23 cellular contexts compared by ENCODE assay signal in the genomic region with DNA sequence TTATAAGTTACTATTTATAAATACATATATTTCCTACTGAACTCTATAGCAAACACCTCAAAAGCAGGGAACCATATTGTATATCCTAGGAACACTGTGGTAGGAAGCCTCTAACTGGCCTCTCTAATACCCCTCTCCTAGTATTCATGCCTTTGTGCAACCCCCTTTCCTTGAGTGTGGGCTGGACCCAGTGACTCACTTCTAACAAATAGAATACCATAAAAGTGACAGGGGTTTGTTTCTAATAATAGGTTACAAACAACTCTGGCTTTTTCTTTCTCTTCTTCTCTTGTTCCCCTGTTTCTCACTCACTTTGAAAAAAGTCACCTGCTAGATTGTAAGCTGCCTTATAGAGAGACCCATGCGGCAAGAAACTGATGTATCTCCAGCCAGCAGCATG. TPM values are rescaled to one million over a fixed set of nuclear protein-coding genes. Genes with fewer than 3 reads are reported as not detected.
A peak's percentile ranks its signal among the peaks of the same experiment; 100 is the strongest.
DNase-seq lines count a peak whose midpoint lies in the region; ATAC-seq and TF ChIP-seq lines count a peak whose summit lies in the region.
"Had no signal": no experiment of that assay in that cellular context is flagged by ENCODE, and none has a peak within 500 bp of the region (broad histone marks: within the 10 kb centered on the region; RNA-seq: fewer than 3 reads in every experiment).

No MANE protein-coding gene starts in this region.

- CTCF ChIA-PET in activated CD8-positive, alpha-beta T cell treated with anti-CD3 and anti-CD28 coated beads, Interleukin-2, amount 10 ng/mL, durations not matched to agents 7 days and 5 days (lab: Charles Lee), result no interaction called here
- CTCF ChIA-PET in RWPE1 (lab: Yijun Ruan, JAX), result no interaction called here

- H3K9me3 Mint-ChIP-seq in activated CD8-positive, alpha-beta T cell treated with anti-CD3 and anti-CD28 coated beads, Interleukin-2, amount 10 ng/mL, durations not matched to agents 7 days and 5 days (ENCODE audit: insufficient read depth), result no peaks in the 10 kb centered on the region
- H3K9me3 Mint-ChIP-seq: activated naive CD4-positive, alpha-beta T cell treated with anti-CD3 and anti-CD28 coated beads, Interleukin-2, amount 10 ng/mL, durations not matched to agents 7 days and 5 days; activated T-helper 1 cell treated with anti-CD3 and anti-CD28 coated beads, Interleukin-12 subunit alpha, Interleukin-12 subunit beta, Interleukin-2, Interleukin-4 antibody, amounts not matched to agents 30 ng/mL and 10 ng/mL and 1 ng/mL, durations not matched to agents 14 hours and 24 hours and 36 hours; CD4-positive, alpha-beta T cell; GM23338; type B pancreatic cell had no signal

- DNase-seq in amniotic epithelial cell (ENCODE audit: low read depth) (peak; percentile 27), fibroblast of pulmonary artery (ENCODE audit: low read depth) (peak; percentile 30), DMS153 (lab: John Stamatoyannopoulos, UW) (no peak), RWPE1 (ENCODE audit: low spot score) (no peak)
- no peak for DNase-seq in stimulated activated naive CD4-positive, alpha-beta T cell treated with Interleukin-2 at 50 U/mL for 16 hours (lab: John Stamatoyannopoulos, UW)
- no peak for DNase-seq in activated CD8-positive, alpha-beta T cell treated with anti-CD3 and anti-CD28 coated beads, Interleukin-2, amount 10 ng/mL, durations not matched to agents 7 days and 5 days
- DNase-seq: activated CD4-positive, alpha-beta T cell treated with anti-CD3 and anti-CD28 coated beads, Interleukin-2, amount 50 U/mL, for 1 hour; activated naive CD4-positive, alpha-beta T cell treated with anti-CD3 and anti-CD28 coated beads, Interleukin-2, amount 10 ng/mL, durations not matched to agents 7 days and 5 days; CD4-positive, alpha-beta T cell; effector CD4-positive, alpha-beta T cell; GF-D8; hippocampal formation; left ventricle myocardium superior; NCI-H1694 treated with DMSO at 0.1 percent for 48 hours; NCI-H524 treated with DMSO at 0.1 percent for 48 hours; T-helper 9 cell had no signal

- H3K27ac ChIP-seq in RWPE1, result no peak overlapping the region
- H3K27ac ChIP-seq: prostate gland had no signal

- H3K4me3 ChIP-seq in fibroblast of pulmonary artery (replicated peaks; ENCODE audit: low read depth, low read length), result no peak overlapping the region
- H3K4me3 ChIP-seq: GM23338, prostate gland had no signal

- no peak overlapping the region for H3K27ac Mint-ChIP-seq in activated CD8-positive, alpha-beta T cell treated with anti-CD3 and anti-CD28 coated beads, Interleukin-2, amount 10 ng/mL, durations not matched to agents 7 days and 5 days
- H3K27ac Mint-ChIP-seq: activated naive CD4-positive, alpha-beta T cell treated with anti-CD3 and anti-CD28 coated beads, Interleukin-2, amount 10 ng/mL, durations not matched to agents 7 days and 5 days; activated T-helper 1 cell treated with anti-CD3 and anti-CD28 coated beads, Interleukin-12 subunit alpha, Interleukin-12 subunit beta, Interleukin-2, Interleukin-4 antibody, amounts not matched to agents 30 ng/mL and 10 ng/mL and 1 ng/mL, durations not matched to agents 14 hours and 24 hours and 36 hours; CD4-positive, alpha-beta T cell; GM23338; type B pancreatic cell; WTC11 had no signal

- POLR2A ChIA-PET in activated CD8-positive, alpha-beta T cell treated with anti-CD3 and anti-CD28 coated beads, Interleukin-2, amount 10 ng/mL, durations not matched to agents 7 days and 5 days (lab: Charles Lee), result no interaction called here
- POLR2A ChIA-PET in RWPE1 (lab: Yijun Ruan, JAX; ENCODE audit: low non-redundant PET), result no interaction called here

- H3K4me1 Mint-ChIP-seq in activated CD8-positive, alpha-beta T cell treated with anti-CD3 and anti-CD28 coated beads, Interleukin-2, amount 10 ng/mL, durations not matched to agents 7 days and 5 days (ENCODE audit: low read depth), result no peaks in the 10 kb centered on the region
- H3K4me1 Mint-ChIP-seq: activated naive CD4-positive, alpha-beta T cell treated with anti-CD3 and anti-CD28 coated beads, Interleukin-2, amount 10 ng/mL, durations not matched to agents 7 days and 5 days had no signal

- H3K27me3 Mint-ChIP-seq in activated CD8-positive, alpha-beta T cell treated with anti-CD3 and anti-CD28 coated beads, Interleukin-2, amount 10 ng/mL, durations not matched to agents 7 days and 5 days (ENCODE audit: low read depth), result peaks cover 2% of the 10 kb centered on the region
- H3K27me3 Mint-ChIP-seq: activated naive CD4-positive, alpha-beta T cell treated with anti-CD3 and anti-CD28 coated beads, Interleukin-2, amount 10 ng/mL, durations not matched to agents 7 days and 5 days; CD4-positive, alpha-beta T cell; type B pancreatic cell had no signal

- TF ChIP-seq CTCF in fibroblast of pulmonary artery (IDR thresholded peaks at IDR 0.05; ENCODE audit: low read length, missing control alignments), result no peak
- TF ChIP-seq CTCF in RWPE1 (conservative IDR thresholded peaks at IDR 0.05; ENCODE audit: low read depth), result no peak

- no peak overlapping the region for H3K4me3 Mint-ChIP-seq in activated CD8-positive, alpha-beta T cell treated with anti-CD3 and anti-CD28 coated beads, Interleukin-2, amount 10 ng/mL, durations not matched to agents 7 days and 5 days
- H3K4me3 Mint-ChIP-seq: activated naive CD4-positive, alpha-beta T cell treated with anti-CD3 and anti-CD28 coated beads, Interleukin-2, amount 10 ng/mL, durations not matched to agents 7 days and 5 days; activated T-helper 1 cell treated with anti-CD3 and anti-CD28 coated beads, Interleukin-12 subunit alpha, Interleukin-12 subunit beta, Interleukin-2, Interleukin-4 antibody, amounts not matched to agents 30 ng/mL and 10 ng/mL and 1 ng/mL, durations not matched to agents 14 hours and 24 hours and 36 hours; CD4-positive, alpha-beta T cell; GM23338; neural crest cell; type B pancreatic cell; WTC11 had no signal

- H3K36me3 Mint-ChIP-seq in activated CD8-positive, alpha-beta T cell treated with anti-CD3 and anti-CD28 coated beads, Interleukin-2, amount 10 ng/mL, durations not matched to agents 7 days and 5 days (ENCODE audit: low read depth), result no peaks in the 10 kb centered on the region
- H3K36me3 Mint-ChIP-seq: activated naive CD4-positive, alpha-beta T cell treated with anti-CD3 and anti-CD28 coated beads, Interleukin-2, amount 10 ng/mL, durations not matched to agents 7 days and 5 days; type B pancreatic cell; WTC11 had no signal

- peak; percentile 38 for ATAC-seq in HG02610 (IDR thresholded peaks at IDR 0.05; ENCODE audit: unreplicated experiment)
- ATAC-seq in activated CD8-positive, alpha-beta T cell treated with anti-CD3 and anti-CD28 coated beads, Interleukin-2, amount 10 ng/mL, durations not matched to agents 7 days and 5 days, result no peak
- ATAC-seq: GM23338, left ventricle myocardium superior, WTC11 had no signal

RNA-seq across cellular contexts. Expression of gene MACC1, which starts 51.6 kb away (rescaled TPM):
- under 1 TPM; 0.39 to 0.55 TPM for total RNA-seq in activated CD8-positive, alpha-beta T cell treated with anti-CD3 and anti-CD28 coated beads, Interleukin-2, amount 10 ng/mL, durations not matched to agents 7 days and 5 days
- total RNA-seq: activated T-helper 1 cell treated with anti-CD3 and anti-CD28 coated beads, Interleukin-12 subunit alpha, Interleukin-12 subunit beta, Interleukin-2, Interleukin-4 antibody, amounts not matched to agents 30 ng/mL and 10 ng/mL and 1 ng/mL, durations not matched to agents 14 hours and 24 hours and 36 hours had no signal

Comparison
In these comparisons a context has a peak if more than half of its experiments do, and no peak if none do; other contexts are left out.
1. DNase-seq: peak in amniotic epithelial cell (single experiment) and fibroblast of pulmonary artery (single experiment); none in stimulated activated naive CD4-positive, alpha-beta T cell treated with Interleukin-2 at 50 U/mL for 16 hours (single experiment), DMS153 (single experiment), activated CD8-positive, alpha-beta T cell treated with anti-CD3 and anti-CD28 coated beads, Interleukin-2, amount 10 ng/mL, durations not matched to agents 7 days and 5 days (single experiment) and RWPE1 (single experiment).